ENCODE assay signal across 1 cellular context in the genomic region with DNA sequence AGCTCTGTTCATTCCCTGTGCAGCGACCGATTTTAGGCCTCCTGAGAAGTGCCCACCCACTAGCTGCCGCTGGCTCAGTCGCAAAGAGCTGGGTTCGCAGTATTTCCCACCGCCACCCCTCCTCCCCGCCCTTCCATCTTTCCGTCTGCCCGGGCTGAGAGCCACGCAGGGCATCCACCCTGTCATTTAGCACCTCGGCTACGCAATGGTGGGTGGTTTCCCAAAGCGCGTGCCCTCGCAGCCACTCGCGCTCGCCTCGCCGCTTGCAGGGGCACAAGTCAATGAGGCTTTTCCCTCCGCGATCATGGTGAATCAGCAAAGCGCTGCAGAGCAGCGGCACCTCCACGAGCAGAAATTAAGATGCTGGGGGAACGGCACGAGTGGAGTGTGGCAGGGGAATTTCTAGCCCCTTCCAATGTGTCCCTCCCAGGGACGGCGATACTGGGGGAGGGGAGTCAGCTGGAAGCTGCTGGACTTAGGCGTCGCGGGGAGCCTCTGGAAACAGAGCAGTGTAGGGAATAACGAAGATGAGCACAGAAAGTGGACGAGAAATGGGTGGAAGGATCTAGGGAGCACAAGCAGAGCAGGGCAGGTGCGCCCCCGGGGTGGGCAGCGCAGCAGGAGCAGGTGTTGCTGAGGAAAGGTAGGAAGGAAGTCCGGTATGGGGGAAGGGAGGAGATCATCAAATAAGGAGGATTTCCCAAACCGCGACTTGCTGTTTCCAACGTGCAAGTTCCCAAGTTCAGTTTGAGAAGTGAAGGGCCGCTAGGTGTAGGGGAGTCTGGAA.
TF ChIP-seq lines count a peak whose summit lies in the region.

No MANE protein-coding gene starts in this region.

TF ChIP-seq in IMR-90, 13 proteins besides CTCF, POLR2A, EP300 and RAD21:
- no peak for TF ChIP-seq RCOR1 (IDR thresholded peaks at IDR 0.05; ENCODE audit: insufficient replicate concordance, low read length)
